11 cellular contexts compared by ENCODE assay signal in the genomic region with DNA sequence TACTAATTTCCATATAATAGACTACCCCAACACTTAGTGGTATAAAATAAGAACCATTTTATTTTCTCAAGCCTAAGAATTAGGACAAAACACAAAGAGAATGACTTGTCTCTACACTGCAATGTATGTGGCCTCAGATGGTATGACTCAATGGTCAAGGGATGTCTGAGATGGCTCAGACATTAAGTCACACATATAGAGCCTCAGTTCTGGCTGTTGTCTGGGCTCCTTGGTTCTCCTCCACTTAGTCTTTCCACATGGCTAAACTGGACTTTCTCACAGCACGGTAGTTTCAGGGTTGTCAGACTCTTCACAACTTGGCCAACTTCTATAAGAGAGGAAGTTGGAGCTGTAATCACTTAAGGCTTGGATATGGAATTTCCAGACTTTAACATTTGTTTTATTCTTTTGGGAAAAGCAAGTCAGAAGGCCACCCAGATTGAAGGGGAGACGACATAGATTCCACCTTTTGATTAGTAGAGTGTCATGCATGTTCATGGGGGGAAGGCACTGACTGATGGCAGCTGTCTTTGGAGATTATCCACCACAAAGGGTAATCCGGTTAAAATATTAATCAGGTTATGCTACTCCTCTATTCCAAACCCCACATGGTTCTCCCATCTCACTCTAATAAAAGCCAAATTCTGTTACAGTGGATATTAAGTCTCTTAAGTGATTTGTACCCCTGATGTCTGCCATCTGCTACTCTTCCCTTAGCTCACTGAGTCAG. TPM values are rescaled to one million over a fixed set of nuclear protein-coding genes. Genes with fewer than 3 reads are reported as not detected.
DNase-seq lines count a peak whose midpoint lies in the region; FAIRE-seq and TF ChIP-seq lines count a peak whose summit lies in the region.
"Had no signal": no experiment of that assay in that cellular context is flagged by ENCODE, and none has a peak within 500 bp of the region (broad histone marks: within the 10 kb centered on the region; RNA-seq: fewer than 3 reads in every experiment).

No MANE protein-coding gene starts in this region.

- H3K4me2 ChIP-seq in mesenchymal stem cell (ENCODE audit: low read length, poor library complexity, severe bottlenecking) = no peak overlapping the region

- TF ChIP-seq CTCF in D721Med (IDR thresholded peaks at IDR 0.05; ENCODE audit: insufficient read depth, missing control alignments) = no peak
- no peak for TF ChIP-seq CTCF in astrocyte of the spinal cord (IDR thresholded peaks at IDR 0.05; ENCODE audit: low read depth, low read length)
- TF ChIP-seq CTCF in lower leg skin (IDR thresholded peaks at IDR 0.05) = no peak

- no peak overlapping the region for H3K18ac ChIP-seq in mesenchymal stem cell (ENCODE audit: low read depth in 1 of 2, low read length in 2 of 2)

- no peak for TF ChIP-seq POLR2A in lower leg skin (IDR thresholded peaks at IDR 0.05)

- H2BK5ac ChIP-seq in mesenchymal stem cell (ENCODE audit: low read depth, low read length, poor library complexity, severe bottlenecking) = peak overlapping the region; percentile 40

- intact Hi-C loops in lower leg skin (cut with DNase I; ENCODE audit: low total_unique reads) = no loop called here

- peak overlapping the region; percentile 2 for H2AK5ac ChIP-seq in mesenchymal stem cell (ENCODE audit: low read length, severe bottlenecking)

- H4K91ac ChIP-seq in mesenchymal stem cell (ENCODE audit: low read length) = no peak overlapping the region

- DNase-seq in D721Med (ENCODE audit: insufficient read length, low spot score) (no peak), HK-2 (ENCODE audit: unreplicated experiment) (peak; percentile 55), astrocyte of the spinal cord (ENCODE audit: low read depth, low spot score) (peak; percentile 84), mesenchymal stem cell (peak; percentile 94), NCI-H1048 (lab: John Stamatoyannopoulos, UW) (no peak), middle frontal gyrus (ENCODE audit: extremely low spot score, low spot score) (no peak), lower leg skin (ENCODE audit: low spot score in 2 of 2) (no peak), NCI-H2107 (lab: John Stamatoyannopoulos, UW) (no peak)
- DNase-seq: heart left ventricle, mucosa of descending colon, right lobe of liver had no signal

- no peak overlapping the region for H3K23ac ChIP-seq in mesenchymal stem cell (ENCODE audit: low read length in 2 of 2)

- in situ Hi-C loops in astrocyte of the spinal cord (cut with HindIII; ENCODE audit: low sequenced_read_pairs) = no loop called here

- WGBS in mesenchymal stem cell = 50% methylated on average over 3 of the region's 3 CpGs
- WGBS in lower leg skin, 2 donors = 81 to 84% methylated on average over 3 of the region's 3 CpGs

- H3K4me3 ChIP-seq in astrocyte of the spinal cord (ENCODE audit: low read depth, low read length) = no peak overlapping the region
- no peak overlapping the region for H3K4me3 ChIP-seq in mesenchymal stem cell (ENCODE audit: insufficient read depth in 1 of 2, low read depth in 1 of 2, low read length in 2 of 2)
- no peak overlapping the region for H3K4me3 ChIP-seq in lower leg skin (ENCODE audit: low read depth, poor library complexity, severe bottlenecking)
- H3K4me3 ChIP-seq: heart left ventricle, mucosa of descending colon, right lobe of liver had no signal

- H3K14ac ChIP-seq in mesenchymal stem cell (ENCODE audit: low read length in 2 of 2) = no peak overlapping the region

- no peak overlapping the region for H3K4ac ChIP-seq in mesenchymal stem cell (ENCODE audit: low read depth in 1 of 2, low read length in 2 of 2)

- no peak overlapping the region for H2AFZ ChIP-seq in mesenchymal stem cell (ENCODE audit: low read depth, low read length)

- no peaks in the 10 kb centered on the region for H3K9me3 ChIP-seq in mesenchymal stem cell (ENCODE audit: control insufficient read depth, low read length)
- H3K9me3 ChIP-seq: heart left ventricle, mucosa of descending colon, right lobe of liver had no signal

- H2BK12ac ChIP-seq in mesenchymal stem cell (ENCODE audit: low read length in 2 of 2) = no peak overlapping the region

- H3K9ac ChIP-seq in mesenchymal stem cell (ENCODE audit: low read length) = no peak overlapping the region

- peak overlapping the region; percentile 83 for H3K27ac ChIP-seq in mesenchymal stem cell (ENCODE audit: low read length, poor library complexity, severe bottlenecking)
- H3K27ac ChIP-seq: heart left ventricle, right lobe of liver had no signal

- H3K4me1 ChIP-seq in mesenchymal stem cell (ENCODE audit: control insufficient read depth, insufficient read depth, low read depth, low read length) = peaks cover 2% of the 10 kb centered on the region
- H3K4me1 ChIP-seq: right lobe of liver had no signal

- peaks cover 13% of the 10 kb centered on the region for H3K79me1 ChIP-seq in mesenchymal stem cell (replicated peaks; ENCODE audit: low read length, poor library complexity, severe bottlenecking)

- H2BK15ac ChIP-seq in mesenchymal stem cell (ENCODE audit: low read depth, poor library complexity, severe bottlenecking) = no peak overlapping the region

- H2BK120ac ChIP-seq in mesenchymal stem cell (ENCODE audit: low read depth, low read length) = no peak overlapping the region

- H3K36me3 ChIP-seq in mesenchymal stem cell (ENCODE audit: control insufficient read depth in 1 of 2, insufficient read depth in 2 of 2, low read depth in 1 of 2, low read length in 2 of 2) = no peaks in the 10 kb centered on the region
- H3K36me3 ChIP-seq: heart left ventricle, right lobe of liver had no signal

- FAIRE-seq in D721Med (lab: Jason Lieb, UNC) = peak; percentile 96

- no peaks in the 10 kb centered on the region for H3K27me3 ChIP-seq in mesenchymal stem cell (ENCODE audit: control insufficient read depth in 1 of 2, insufficient read depth in 1 of 2, low read length in 2 of 2)
- H3K27me3 ChIP-seq: heart left ventricle, right lobe of liver had no signal

- H4K8ac ChIP-seq in mesenchymal stem cell (ENCODE audit: low read length) = no peak overlapping the region

RNA-seq across cellular contexts. Expression of gene IL15, which starts 9.4 kb away (rescaled TPM):
- 5.3 TPM for polyA plus RNA-seq in mesenchymal stem cell (2013, experiment 1 of 2)
- polyA plus RNA-seq in mesenchymal stem cell (2013, experiment 2 of 2) = 4.7 TPM
- total RNA-seq in lower leg skin = 1 to 10 TPM in 2 of 4 donors, under 1 TPM in 2; 0.42 to 1.6 (median 0.96) TPM

Comparison
In these comparisons a context has a peak if more than half of its experiments do, and no peak if none do; other contexts are left out.
1. DNase-seq: peak in HK-2 (single experiment), astrocyte of the spinal cord (single experiment) and mesenchymal stem cell (single experiment); none in D721Med (single experiment), NCI-H1048 (single experiment), middle frontal gyrus (single experiment), lower leg skin (0 of 2) and NCI-H2107 (single experiment).